Comparison of ENCODE assay signal across 1 cellular context in genomic region chr13:99605417-99606321, GRCh38.
TF ChIP-seq lines count a peak whose summit lies in the region.

No MANE protein-coding gene starts in this region.

TF ChIP-seq in endothelial cell of umbilical vein, 7 proteins besides CTCF, POLR2A, EP300 and RAD21 (continued from another document):
- TF ChIP-seq GATA2 (IDR thresholded peaks at IDR 0.05; ENCODE audit: insufficient read depth, insufficient read length, low read depth, low read length) (no peak), FOS (IDR thresholded peaks at IDR 0.05; ENCODE audit: borderline replicate concordance, insufficient read depth, low read length) (no peak)
